Comparison of ENCODE assay signal across 1 cellular context in the genomic region with DNA sequence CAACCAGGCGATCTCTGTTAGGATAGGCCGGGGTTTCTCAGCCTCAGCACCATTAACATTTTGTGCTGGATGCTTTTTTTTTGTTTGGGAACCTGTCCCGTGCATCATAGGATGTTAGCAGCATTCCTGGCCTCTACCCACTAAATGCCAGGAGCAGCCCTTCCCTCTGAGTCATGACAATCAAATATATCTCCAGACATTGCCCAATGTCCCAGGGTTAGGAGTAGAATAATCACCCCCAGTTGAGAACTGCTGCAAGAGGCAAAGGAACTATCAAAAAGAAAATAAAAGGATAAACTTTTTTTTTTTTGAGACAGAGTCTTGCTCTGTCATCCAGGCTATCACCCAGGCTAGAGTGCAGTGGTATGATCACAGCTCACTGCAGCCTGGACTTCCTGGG.
TF ChIP-seq lines count a peak whose summit lies in the region.

No MANE protein-coding gene starts in this region.

TF ChIP-seq in SK-N-SH, 30 proteins besides CTCF, POLR2A, EP300 and RAD21 (continued from another document):
- TF ChIP-seq, protein P1, sequence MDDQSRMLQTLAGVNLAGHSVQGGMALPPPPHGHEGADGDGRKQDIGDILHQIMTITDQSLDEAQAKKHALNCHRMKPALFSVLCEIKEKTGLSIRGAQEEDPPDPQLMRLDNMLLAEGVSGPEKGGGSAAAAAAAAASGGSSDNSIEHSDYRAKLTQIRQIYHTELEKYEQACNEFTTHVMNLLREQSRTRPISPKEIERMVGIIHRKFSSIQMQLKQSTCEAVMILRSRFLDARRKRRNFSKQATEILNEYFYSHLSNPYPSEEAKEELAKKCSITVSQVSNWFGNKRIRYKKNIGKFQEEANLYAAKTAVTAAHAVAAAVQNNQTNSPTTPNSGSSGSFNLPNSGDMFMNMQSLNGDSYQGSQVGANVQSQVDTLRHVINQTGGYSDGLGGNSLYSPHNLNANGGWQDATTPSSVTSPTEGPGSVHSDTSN (IDR thresholded peaks at IDR 0.05) = 0 out of 2 replicates have a peak, but pooled peaks have one; percentile 19
- TF ChIP-seq, protein P2, sequence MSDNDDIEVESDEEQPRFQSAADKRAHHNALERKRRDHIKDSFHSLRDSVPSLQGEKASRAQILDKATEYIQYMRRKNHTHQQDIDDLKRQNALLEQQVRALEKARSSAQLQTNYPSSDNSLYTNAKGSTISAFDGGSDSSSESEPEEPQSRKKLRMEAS (IDR thresholded peaks at IDR 0.05; ENCODE audit: low read depth) = no peak
- TF ChIP-seq, protein P3, sequence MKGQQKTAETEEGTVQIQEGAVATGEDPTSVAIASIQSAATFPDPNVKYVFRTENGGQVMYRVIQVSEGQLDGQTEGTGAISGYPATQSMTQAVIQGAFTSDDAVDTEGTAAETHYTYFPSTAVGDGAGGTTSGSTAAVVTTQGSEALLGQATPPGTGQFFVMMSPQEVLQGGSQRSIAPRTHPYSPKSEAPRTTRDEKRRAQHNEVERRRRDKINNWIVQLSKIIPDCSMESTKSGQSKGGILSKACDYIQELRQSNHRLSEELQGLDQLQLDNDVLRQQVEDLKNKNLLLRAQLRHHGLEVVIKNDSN (IDR thresholded peaks at IDR 0.05; ENCODE audit: borderline replicate concordance, low read depth) = no peak
- no peak for TF ChIP-seq ELF1 (IDR thresholded peaks at IDR 0.05)
- no peak for TF ChIP-seq MXI1 (IDR thresholded peaks at IDR 0.05; ENCODE audit: low read depth, low read length)
- TF ChIP-seq POLR2AphosphoS5 (IDR thresholded peaks at IDR 0.05; ENCODE audit: low read depth, low read length) = no peak
- TF ChIP-seq FOSL2 (IDR thresholded peaks at IDR 0.05; ENCODE audit: borderline replicate concordance, low read depth) = 0 out of 2 replicates have a peak, but pooled peaks have one; percentile 5
